In genomic region chr3:27590437-27591320, GRCh38 we compare ENCODE assay signal across 9 cellular contexts.
A peak's percentile ranks its signal among the peaks of the same experiment; 100 is the strongest.
DNase-seq lines count a peak whose midpoint lies in the region; ATAC-seq and TF ChIP-seq lines count a peak whose summit lies in the region.
"Had no signal": no experiment of that assay in that cellular context is flagged by ENCODE, and none has a peak within 500 bp of the region (broad histone marks: within the 10 kb centered on the region; RNA-seq: fewer than 3 reads in every experiment).

No MANE protein-coding gene starts in this region.

- H3K4me3 ChIP-seq in PC-3 (ENCODE audit: low read length) (no peak overlapping the region), dorsolateral prefrontal cortex (peak overlapping the region in 13 of 59 donors; percentile 1 to 39 (median 17))
- H3K4me3 ChIP-seq: HAP-1 had no signal

- peaks cover 16 to 26% (median 25%) of the 10 kb centered on the region in 4 donors for H3K4me1 Mint-ChIP-seq in naive thymus-derived CD8-positive, alpha-beta T cell

- H3K27ac ChIP-seq in PC-3 (ENCODE audit: low read length) (no peak overlapping the region), dorsolateral prefrontal cortex (peak overlapping the region in 53 of 59 donors; percentile 5 to 81 (median 52))

- no peaks in the 10 kb centered on the region for H4K20me1 ChIP-seq in PC-3 (ENCODE audit: low read length)

- H3K27me3 ChIP-seq in PC-3 (ENCODE audit: low read length) (no peaks in the 10 kb centered on the region), dorsolateral prefrontal cortex (no peaks in the 10 kb centered on the region)

- H3K27me3 Mint-ChIP-seq in naive thymus-derived CD8-positive, alpha-beta T cell: no peaks in the 10 kb centered on the region

- DNase-seq in ELR (ENCODE audit: low read depth) (peak; percentile 87), PC-3 (peak; percentile 49), dorsolateral prefrontal cortex (no peak), mucosa of gallbladder (ENCODE audit: low spot score) (no peak), NCI-H69 (lab: John Stamatoyannopoulos, UW) (no peak)
- DNase-seq in naive thymus-derived CD8-positive, alpha-beta T cell: no peak

- H3K79me2 ChIP-seq in PC-3 (ENCODE audit: low read length): no peaks in the 10 kb centered on the region

- ATAC-seq in PC-3 (peak; percentile 66), GM19328 (IDR thresholded peaks at IDR 0.05; ENCODE audit: unreplicated experiment) (no peak), HG03571 (IDR thresholded peaks at IDR 0.05; ENCODE audit: unreplicated experiment) (no peak)
- ATAC-seq in naive thymus-derived CD8-positive, alpha-beta T cell: no peak

- POLR2A ChIA-PET in PC-3 (lab: Charles Lee; ENCODE audit: unreplicated experiment): interaction anchor here (0.6 kb wide), 1 partner anchor 90 kb away, joined by 13 read pairs; no protein-coding TSS in a partner anchor
- POLR2A ChIA-PET in naive thymus-derived CD8-positive, alpha-beta T cell (lab: Charles Lee): no interaction called here

- no peaks in the 10 kb centered on the region for H3K9me2 ChIP-seq in PC-3 (replicated peaks; ENCODE audit: low read length)

- H3K4me2 ChIP-seq in PC-3 (ENCODE audit: low read length): no peak overlapping the region

- H3F3A ChIP-seq in PC-3 (ENCODE audit: low read length, unreplicated experiment): no peaks in the 10 kb centered on the region

- no peak for TF ChIP-seq CTCF in PC-3 (conservative IDR thresholded peaks at IDR 0.05; ENCODE audit: low read depth, low read length)
- no peak for TF ChIP-seq CTCF in dorsolateral prefrontal cortex (IDR thresholded peaks at IDR 0.05 in 54 of 56, conservative IDR thresholded peaks at IDR 0.05 in 2 of 56; ENCODE audit: low read depth in 1 of 56, partially characterized antibody in 56 of 56)

- H3K9me3 ChIP-seq in PC-3 (ENCODE audit: low read length): no peaks in the 10 kb centered on the region
- H3K9me3 ChIP-seq: HAP-1 had no signal

- BruUV-seq in PC-3 (replicated peaks; lab: Mats Ljungman, UMichigan): no TSS peak

- peaks cover 11% of the 10 kb centered on the region for H3K4me1 ChIP-seq in PC-3 (ENCODE audit: insufficient read depth, low read length)

- H3K27ac Mint-ChIP-seq in naive thymus-derived CD8-positive, alpha-beta T cell: peak overlapping the region in 7 of 10 donors; percentile 3 to 74 (median 48)

- H3K4me3 Mint-ChIP-seq in naive thymus-derived CD8-positive, alpha-beta T cell: peak overlapping the region in 4 of 10 donors; percentile 1 to 25 (median 4)

- no peaks in the 10 kb centered on the region for H3K36me3 Mint-ChIP-seq in naive thymus-derived CD8-positive, alpha-beta T cell

- intact Hi-C loops in PC-3 (cut with micrococcal nuclease) (no loop called here), dorsolateral prefrontal cortex (cut with DNase I) (no loop called here)

- H3K9ac ChIP-seq in PC-3 (ENCODE audit: low read length): no peak overlapping the region

- no peaks in the 10 kb centered on the region for H3K9me3 Mint-ChIP-seq in naive thymus-derived CD8-positive, alpha-beta T cell

- H3K36me3 ChIP-seq in PC-3 (ENCODE audit: low read depth, low read length): no peaks in the 10 kb centered on the region
- H3K36me3 ChIP-seq: HAP-1 had no signal

- CTCF ChIA-PET in PC-3 (lab: Charles Lee): interaction anchor here (0.6 kb wide), 1 partner anchor 87 kb away, joined by 4 read pairs; no protein-coding TSS in a partner anchor

- H2AFZ ChIP-seq in PC-3 (ENCODE audit: low read length): no peak overlapping the region

Comparison
In these comparisons a context has a peak if more than half of its experiments do, and no peak if none do; other contexts are left out.
1. DNase-seq: peak in ELR (single experiment) and PC-3 (single experiment); none in dorsolateral prefrontal cortex (0 of 10), naive thymus-derived CD8-positive, alpha-beta T cell (0 of 10), mucosa of gallbladder (single experiment) and NCI-H69 (single experiment).